21 cellular contexts compared by ENCODE assay signal in the genomic region with DNA sequence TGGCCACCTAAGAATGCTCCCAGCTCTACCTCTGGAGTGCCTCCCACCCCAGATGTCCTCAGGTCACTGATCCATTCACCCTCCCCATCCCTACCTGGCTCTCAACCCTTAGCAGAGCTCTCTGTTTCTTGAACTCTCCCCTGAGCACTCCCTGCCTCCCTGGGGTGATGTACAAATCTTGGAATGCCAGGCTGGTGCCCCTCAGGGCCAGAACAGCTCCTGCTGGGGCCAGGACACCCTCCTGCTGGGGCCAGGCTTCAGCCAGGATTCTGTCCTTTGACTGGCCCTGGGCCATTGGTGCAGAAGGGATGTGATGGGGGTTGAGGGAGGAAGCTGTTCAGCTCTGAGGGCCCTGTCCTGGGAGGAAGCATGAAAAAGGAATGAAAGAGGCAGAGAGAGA. TPM values are rescaled to one million over a fixed set of nuclear protein-coding genes. Genes with fewer than 3 reads are reported as not detected.
DNase-seq lines count a peak whose midpoint lies in the region; ATAC-seq lines count a peak whose summit lies in the region.
"Had no signal": no experiment of that assay in that cellular context is flagged by ENCODE, and none has a peak within 500 bp of the region (broad histone marks: within the 10 kb centered on the region; RNA-seq: fewer than 3 reads in every experiment).

No MANE protein-coding gene starts in this region.

- H3K18ac ChIP-seq in mesendoderm (ENCODE audit: low read length), result no peak overlapping the region

- no peak overlapping the region for H3K56ac ChIP-seq in mesendoderm (ENCODE audit: low read length)

- no peak overlapping the region for H3K27ac ChIP-seq in BLaER1
- H3K27ac ChIP-seq in mesendoderm (ENCODE audit: low read depth, low read length), result no peak overlapping the region
- no peak overlapping the region for H3K27ac ChIP-seq in aorta (ENCODE audit: low read depth in 1 of 2, low read length in 2 of 2)
- H3K27ac ChIP-seq: A549, RWPE1, SK-N-MC had no signal

- H2BK15ac ChIP-seq in mesendoderm (replicated peaks; ENCODE audit: low read depth), result no peak overlapping the region

- peaks cover 7% of the 10 kb centered on the region; the same call in 1 of the 2 replicates for H4K20me1 ChIP-seq in BLaER1

- H3K9me3 ChIP-seq in BLaER1 (no peaks in the 10 kb centered on the region), T-helper 17 cell (ENCODE audit: control insufficient read depth, low read length, poor library complexity, severe bottlenecking) (no peaks in the 10 kb centered on the region), aorta (ENCODE audit: control insufficient read depth, low read length) (no peaks in the 10 kb centered on the region)
- H3K9me3 ChIP-seq: A549, MG63 had no signal

- H3K36me3 ChIP-seq in BLaER1 (no peaks in the 10 kb centered on the region), mesendoderm (ENCODE audit: control insufficient read depth, insufficient read depth, low read length) (no peaks in the 10 kb centered on the region), aorta (ENCODE audit: control insufficient read depth in 1 of 2, insufficient read depth in 2 of 2, low read length in 1 of 2) (no peaks in the 10 kb centered on the region)
- H3K36me3 ChIP-seq: MG63 had no signal

- no peak overlapping the region for H4K5ac ChIP-seq in mesendoderm (ENCODE audit: low read length)

- H2AK5ac ChIP-seq in mesendoderm (ENCODE audit: low read length), result no peak overlapping the region

- H3K4ac ChIP-seq in mesendoderm (ENCODE audit: low read depth, low read length), result no peak overlapping the region

- peak; percentile 65 for DNase-seq in ELF-1 (ENCODE audit: low read depth, low spot score)
- no peak for DNase-seq in T-helper 17 cell
- peak; percentile 11 for DNase-seq in mesendoderm
- no peak for DNase-seq in effector memory CD8-positive, alpha-beta T cell
- DNase-seq in aorta, result no peak
- no peak for DNase-seq in stimulated activated CD8-positive, alpha-beta memory T cell treated with anti-CD3 and anti-CD28 coated beads, Interleukin-4, amount 100 ng/mL, for 48 hours
- DNase-seq: AML-193, Calu3, DMS79 treated with DMSO at 0.1 percent for 48 hours, IMR-90, KG1, MG63, NCI-H2029 treated with DMSO at 0.1 percent for 48 hours, NCI-H446 treated with DMSO at 0.1 percent for 48 hours, NCI-H526, NCI-H82, SIG-M5 had no signal

- H3K4me3 Mint-ChIP-seq in T-helper 17 cell, result no peak overlapping the region
- no peak overlapping the region for H3K4me3 Mint-ChIP-seq in effector memory CD8-positive, alpha-beta T cell

- H3K79me1 ChIP-seq in mesendoderm (ENCODE audit: low read length), result no peaks in the 10 kb centered on the region

- no peaks in the 10 kb centered on the region for H3K79me2 ChIP-seq in mesendoderm (ENCODE audit: control insufficient read depth, insufficient read depth, low read length)

- H4K8ac ChIP-seq in mesendoderm (ENCODE audit: low read depth, low read length), result no peak overlapping the region

- intact Hi-C loops in aorta (cut with DNase I), result no loop called here

- peak overlapping the region; percentile 74 for H3K27ac Mint-ChIP-seq in T-helper 17 cell
- H3K27ac Mint-ChIP-seq in effector memory CD8-positive, alpha-beta T cell, result no peak overlapping the region

- H3K4me3 ChIP-seq in BLaER1 (no peak overlapping the region), mesendoderm (ENCODE audit: low read length) (no peak overlapping the region), aorta (ENCODE audit: low read length in 2 of 2) (no peak overlapping the region)
- H3K4me3 ChIP-seq: A549, MG63, SK-N-MC had no signal

- ATAC-seq in T-helper 17 cell, result no peak
- ATAC-seq in effector memory CD8-positive, alpha-beta T cell (replicated peaks), result no peak
- no peak for ATAC-seq in aorta (ENCODE audit: low FRiP score)
- ATAC-seq: A549 had no signal

- H3K36me3 Mint-ChIP-seq in T-helper 17 cell (ENCODE audit: low read depth), result no peaks in the 10 kb centered on the region
- no peaks in the 10 kb centered on the region for H3K36me3 Mint-ChIP-seq in effector memory CD8-positive, alpha-beta T cell (ENCODE audit: insufficient read depth)

- H3K9me3 Mint-ChIP-seq in effector memory CD8-positive, alpha-beta T cell, result no peaks in the 10 kb centered on the region

- peaks cover 45% of the 10 kb centered on the region for H3K27me3 Mint-ChIP-seq in T-helper 17 cell
- peaks cover 37 to 80% of the 10 kb centered on the region in 2 donors for H3K27me3 Mint-ChIP-seq in effector memory CD8-positive, alpha-beta T cell

- H3K4me1 Mint-ChIP-seq in T-helper 17 cell, result peaks cover 5% of the 10 kb centered on the region
- H3K4me1 Mint-ChIP-seq in effector memory CD8-positive, alpha-beta T cell (ENCODE audit: low read depth in 2 of 2), result peaks cover 0 to 5% of the 10 kb centered on the region in 2 donors

- H3K4me2 ChIP-seq in BLaER1, result peak overlapping the region; percentile 83
- no peak overlapping the region for H3K4me2 ChIP-seq in mesendoderm (ENCODE audit: low read length)
- H3K4me2 ChIP-seq: A549 had no signal

- H3K9ac ChIP-seq in BLaER1, result no peak overlapping the region
- no peak overlapping the region for H3K9ac ChIP-seq in mesendoderm (ENCODE audit: low read length)

- H3K27me3 ChIP-seq in BLaER1 (no peaks in the 10 kb centered on the region), mesendoderm (ENCODE audit: insufficient read depth, low read length, poor library complexity) (no peaks in the 10 kb centered on the region), aorta (ENCODE audit: control insufficient read depth in 1 of 2, insufficient read depth in 2 of 2, low read length in 1 of 2) (peaks cover 0 to 2% of the 10 kb centered on the region in 2 donors)

- no peak overlapping the region for H2BK120ac ChIP-seq in mesendoderm (ENCODE audit: low read depth, low read length)

- H3K23ac ChIP-seq in mesendoderm (ENCODE audit: low read length), result no peak overlapping the region

- H2BK5ac ChIP-seq in mesendoderm (ENCODE audit: low read length), result no peak overlapping the region

- H3K4me1 ChIP-seq in BLaER1 (peaks cover 48% of the 10 kb centered on the region), mesendoderm (ENCODE audit: control insufficient read depth, low read depth, low read length) (no peaks in the 10 kb centered on the region), aorta (ENCODE audit: control insufficient read depth in 1 of 2, insufficient read depth in 2 of 2, low read length in 2 of 2) (no peaks in the 10 kb centered on the region)

RNA-seq across cellular contexts. Expression of gene MYT1, which starts 30.0 kb away (rescaled TPM):
- total RNA-seq in T-helper 17 cell (not detected), aorta (not detected)
- 0.32 TPM for polyA plus RNA-seq in mesendoderm (2013, experiment 1 of 2)
- 0.31 TPM for polyA plus RNA-seq in mesendoderm (2013, experiment 2 of 2)
- not detected for polyA plus RNA-seq in aorta
- total RNA-seq: IMR-90 had no signal
- polyA plus RNA-seq: IMR-90 had no signal

Comparison
In these comparisons a context has a peak if more than half of its experiments do, and no peak if none do; other contexts are left out.
1. DNase-seq: peak in ELF-1 (single experiment) and mesendoderm (single experiment); none in T-helper 17 cell (0 of 3), effector memory CD8-positive, alpha-beta T cell (0 of 3), aorta (0 of 2) and stimulated activated CD8-positive, alpha-beta memory T cell treated with anti-CD3 and anti-CD28 coated beads, Interleukin-4, amount 100 ng/mL, for 48 hours (single experiment).